In the genomic region with DNA sequence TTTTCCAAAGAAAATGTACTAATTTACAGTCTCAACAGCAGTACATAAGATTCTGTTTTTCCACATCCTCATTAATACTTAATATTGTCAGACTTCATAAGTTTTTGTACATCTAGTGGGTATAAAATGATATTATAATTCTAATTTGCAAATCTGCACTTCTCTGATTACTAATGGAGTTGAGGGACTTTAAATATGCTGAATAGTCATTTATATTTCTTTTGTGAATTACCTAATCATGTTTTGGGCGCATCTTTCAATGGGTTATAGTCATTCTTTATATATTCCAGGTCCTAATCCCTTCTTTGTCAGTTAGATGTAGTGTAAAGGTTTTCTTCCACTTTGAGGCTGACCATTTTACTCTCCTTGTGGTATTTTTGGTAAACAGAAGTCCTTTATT, we compare ENCODE assay signal across 15 cellular contexts.
DNase-seq lines count a peak whose midpoint lies in the region; ATAC-seq and TF ChIP-seq lines count a peak whose summit lies in the region.
"Had no signal": no experiment of that assay in that cellular context is flagged by ENCODE, and none has a peak within 500 bp of the region (broad histone marks: within the 10 kb centered on the region; RNA-seq: fewer than 3 reads in every experiment).

No MANE protein-coding gene starts in this region.

- no peak overlapping the region for H3K9ac ChIP-seq in IMR-90 (ENCODE audit: low read depth, low read length)
- H3K9ac ChIP-seq: BLaER1 had no signal

- in situ Hi-C loops in IMR-90 (cut with MboI; ENCODE audit: low sequenced_read_pairs), result no loop called here

- CTCF ChIA-PET in IMR-90 (lab: Yijun Ruan, JAX), result no interaction called here

- ATAC-seq in Right ventricle myocardium inferior (no peak), IMR-90 (ENCODE audit: low read depth) (no peak)
- ATAC-seq: CD8-positive, alpha-beta T cell had no signal

- H3K9me3 Mint-ChIP-seq in endothelial cell (ENCODE audit: unreplicated experiment), result no peaks in the 10 kb centered on the region
- H3K9me3 Mint-ChIP-seq in type B pancreatic cell, result no peaks in the 10 kb centered on the region
- H3K9me3 Mint-ChIP-seq: CD8-positive, alpha-beta T cell had no signal

- no peak overlapping the region for H2AK9ac ChIP-seq in IMR-90 (replicated peaks; ENCODE audit: low read depth, low read length, poor library complexity)

- no peak overlapping the region for H3K56ac ChIP-seq in IMR-90 (ENCODE audit: extremely low read depth, insufficient read depth, low read length)

- H3K9me3 ChIP-seq in left ventricle myocardium inferior (replicated peaks), result no peaks in the 10 kb centered on the region
- H3K9me3 ChIP-seq in IMR-90 (ENCODE audit: control insufficient read depth, insufficient read depth, low read length), result no peaks in the 10 kb centered on the region
- H3K9me3 ChIP-seq: BLaER1, Caco-2 had no signal

- H3K14ac ChIP-seq in IMR-90 (replicated peaks; ENCODE audit: low read depth, low read length), result no peak overlapping the region

- H2AK5ac ChIP-seq in IMR-90 (ENCODE audit: low read depth, low read length), result no peak overlapping the region

- TF ChIP-seq CTCF in left ventricle myocardium inferior (IDR thresholded peaks at IDR 0.05; ENCODE audit: borderline replicate concordance) (no peak), IMR-90 (conservative IDR thresholded peaks at IDR 0.05; ENCODE audit: low read depth, low read length) (no peak), endothelial cell (IDR thresholded peaks at IDR 0.05; ENCODE audit: unreplicated experiment) (no peak), type B pancreatic cell (conservative IDR thresholded peaks at IDR 0.05) (no peak)

- H4K5ac ChIP-seq in IMR-90 (ENCODE audit: low read depth, low read length), result no peak overlapping the region

- dilution Hi-C loops in IMR-90 (cut with HindIII; ENCODE audit: low sequenced_read_pairs, unreplicated experiment), result no loop called here

- H3K36me3 Mint-ChIP-seq in endothelial cell (ENCODE audit: low read depth, unreplicated experiment) (no peaks in the 10 kb centered on the region), type B pancreatic cell (no peaks in the 10 kb centered on the region)
- H3K36me3 Mint-ChIP-seq: CD4-positive, CD25-positive, alpha-beta regulatory T cell; CD8-positive, alpha-beta T cell had no signal

- H2BK15ac ChIP-seq in IMR-90 (ENCODE audit: low read depth, low read length), result no peak overlapping the region

- H3K27ac ChIP-seq in left ventricle myocardium inferior (replicated peaks) (peak overlapping the region; percentile 58), IMR-90 (ENCODE audit: insufficient read depth, low read length) (no peak overlapping the region)
- H3K27ac ChIP-seq: BLaER1, C4-2B had no signal

- no peak overlapping the region for H3K23ac ChIP-seq in IMR-90 (ENCODE audit: low read depth, low read length)

- no peak overlapping the region for H2AFZ ChIP-seq in IMR-90 (replicated peaks; ENCODE audit: low read length, poor library complexity)

- no TSS peak for BruUV-seq in IMR-90 (replicated peaks; lab: Mats Ljungman, UMichigan)

- H3K27me3 Mint-ChIP-seq in endothelial cell (ENCODE audit: unreplicated experiment) (no peaks in the 10 kb centered on the region), type B pancreatic cell (peaks cover 8% of the 10 kb centered on the region)
- H3K27me3 Mint-ChIP-seq: CD4-positive, CD25-positive, alpha-beta regulatory T cell had no signal

- no peak overlapping the region for H3K4ac ChIP-seq in IMR-90 (ENCODE audit: low read depth, low read length)

- POLR2A ChIA-PET in IMR-90 (lab: Charles Lee; ENCODE audit: unreplicated experiment), result no interaction called here

- no peak overlapping the region for H3K4me2 ChIP-seq in IMR-90 (ENCODE audit: low read depth, low read length)
- H3K4me2 ChIP-seq: BLaER1 had no signal

- H4K91ac ChIP-seq in IMR-90 (ENCODE audit: insufficient read depth, low read depth, low read length), result no peak overlapping the region

- no peak overlapping the region for H2BK20ac ChIP-seq in IMR-90 (ENCODE audit: low read depth, low read length)

- intact Hi-C loops in left ventricle myocardium inferior (cut with micrococcal nuclease) (no loop called here), Right ventricle myocardium inferior (cut with DNase I) (no loop called here), IMR-90 (cut with micrococcal nuclease) (no loop called here)

- WGBS in IMR-90 (ENCODE audit: extremely low coverage in 2 of 2, insufficient read length in 1 of 2), 2 experiments, result no CpG with 5 or more reads among the region's 1 CpG

- no peaks in the 10 kb centered on the region for H3K79me1 ChIP-seq in IMR-90 (ENCODE audit: low read depth in 1 of 2, low read length in 2 of 2)

- H3K4me3 ChIP-seq in left ventricle myocardium inferior, result no peak overlapping the region
- H3K4me3 ChIP-seq in IMR-90 (ENCODE audit: insufficient read depth, low read depth, low read length), result no peak overlapping the region
- H3K4me3 ChIP-seq: BLaER1 had no signal

- peaks cover 32% of the 10 kb centered on the region for H3K4me1 Mint-ChIP-seq in endothelial cell (ENCODE audit: unreplicated experiment)
- H3K4me1 Mint-ChIP-seq in type B pancreatic cell (ENCODE audit: unreplicated experiment), result peaks cover 15% of the 10 kb centered on the region
- H3K4me1 Mint-ChIP-seq: B cell; CD4-positive, CD25-positive, alpha-beta regulatory T cell had no signal

- H3K18ac ChIP-seq in IMR-90 (ENCODE audit: low read depth, low read length), result no peak overlapping the region

- TF ChIP-seq POLR2A in IMR-90 (IDR thresholded peaks at IDR 0.05; ENCODE audit: low read depth, low read length), result no peak

- TF ChIP-seq RAD21 in IMR-90 (IDR thresholded peaks at IDR 0.05; ENCODE audit: low read length), result no peak

- peaks cover 38% of the 10 kb centered on the region for H3K4me1 ChIP-seq in left ventricle myocardium inferior
- H3K4me1 ChIP-seq in IMR-90 (ENCODE audit: control insufficient read depth, insufficient read depth, low read length), result no peaks in the 10 kb centered on the region
- H3K4me1 ChIP-seq: BLaER1 had no signal

- H2BK120ac ChIP-seq in IMR-90 (ENCODE audit: low read depth, low read length), result no peak overlapping the region

- H3K36me3 ChIP-seq in left ventricle myocardium inferior, result no peaks in the 10 kb centered on the region
- H3K36me3 ChIP-seq in IMR-90 (ENCODE audit: control insufficient read depth, insufficient read depth, low read length), result no peaks in the 10 kb centered on the region
- H3K36me3 ChIP-seq: BLaER1 had no signal

- H3K27me3 ChIP-seq in left ventricle myocardium inferior (ENCODE audit: low read depth) (no peaks in the 10 kb centered on the region), IMR-90 (ENCODE audit: control insufficient read depth, insufficient read depth, low read length) (peaks cover 5% of the 10 kb centered on the region; the same call in 1 of the 2 replicates)
- H3K27me3 ChIP-seq: BLaER1 had no signal

- H3K4me3 Mint-ChIP-seq in endothelial cell (ENCODE audit: unreplicated experiment) (no peak overlapping the region), type B pancreatic cell (no peak overlapping the region)
- H3K4me3 Mint-ChIP-seq: B cell; CD4-positive, CD25-positive, alpha-beta regulatory T cell; CD8-positive, alpha-beta T cell had no signal

- DNase-seq in left ventricle myocardium inferior (no peak), Right ventricle myocardium inferior (ENCODE audit: missing footprints) (no peak), IMR-90 (no peak), endothelial cell (ENCODE audit: low spot score) (no peak), type B pancreatic cell (ENCODE audit: extremely low spot score, unreplicated experiment) (no peak), inferior parietal cortex (ENCODE audit: extremely low spot score) (no peak)
- DNase-seq: Caco-2; CD4-positive, CD25-positive, alpha-beta regulatory T cell; CD8-positive, alpha-beta T cell; DMS153; DND-41; HCEC 1CT had no signal

- H4K20me1 ChIP-seq in IMR-90 (ENCODE audit: insufficient read depth, low read length), result no peaks in the 10 kb centered on the region
- H4K20me1 ChIP-seq: BLaER1 had no signal

- no peak overlapping the region for H4K8ac ChIP-seq in IMR-90 (ENCODE audit: low read depth in 2 of 2, low read length in 2 of 2)

- H3K9me1 ChIP-seq in IMR-90 (ENCODE audit: insufficient read depth, low read length), result no peaks in the 10 kb centered on the region

- no peak overlapping the region for H2BK5ac ChIP-seq in IMR-90 (ENCODE audit: low read depth, low read length, poor library complexity, severe bottlenecking)

- H3K27ac Mint-ChIP-seq in endothelial cell (ENCODE audit: unreplicated experiment) (peak overlapping the region; percentile 95), type B pancreatic cell (no peak overlapping the region)
- H3K27ac Mint-ChIP-seq: B cell; CD4-positive, CD25-positive, alpha-beta regulatory T cell; CD8-positive, alpha-beta T cell had no signal

TF ChIP-seq in IMR-90, 13 proteins besides CTCF, POLR2A, EP300 and RAD21:
- no peak for TF ChIP-seq CHD1 (IDR thresholded peaks at IDR 0.05; ENCODE audit: low read depth, low read length)
- peak; percentile 17; the same call in 1 of the 2 replicates for TF ChIP-seq MAFK (IDR thresholded peaks at IDR 0.05; ENCODE audit: low read depth, low read length)
- no peak for TF ChIP-seq BHLHE40 (IDR thresholded peaks at IDR 0.05; ENCODE audit: low read depth, low read length)
- TF ChIP-seq, protein P1, sequence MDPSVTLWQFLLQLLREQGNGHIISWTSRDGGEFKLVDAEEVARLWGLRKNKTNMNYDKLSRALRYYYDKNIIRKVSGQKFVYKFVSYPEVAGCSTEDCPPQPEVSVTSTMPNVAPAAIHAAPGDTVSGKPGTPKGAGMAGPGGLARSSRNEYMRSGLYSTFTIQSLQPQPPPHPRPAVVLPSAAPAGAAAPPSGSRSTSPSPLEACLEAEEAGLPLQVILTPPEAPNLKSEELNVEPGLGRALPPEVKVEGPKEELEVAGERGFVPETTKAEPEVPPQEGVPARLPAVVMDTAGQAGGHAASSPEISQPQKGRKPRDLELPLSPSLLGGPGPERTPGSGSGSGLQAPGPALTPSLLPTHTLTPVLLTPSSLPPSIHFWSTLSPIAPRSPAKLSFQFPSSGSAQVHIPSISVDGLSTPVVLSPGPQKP (IDR thresholded peaks at IDR 0.05; ENCODE audit: borderline replicate concordance, low read depth, low read length), result no peak
- TF ChIP-seq RCOR1 (IDR thresholded peaks at IDR 0.05; ENCODE audit: insufficient replicate concordance, low read length), result no peak
